ENCODE assay signal across 8 cellular contexts in the genomic region with DNA sequence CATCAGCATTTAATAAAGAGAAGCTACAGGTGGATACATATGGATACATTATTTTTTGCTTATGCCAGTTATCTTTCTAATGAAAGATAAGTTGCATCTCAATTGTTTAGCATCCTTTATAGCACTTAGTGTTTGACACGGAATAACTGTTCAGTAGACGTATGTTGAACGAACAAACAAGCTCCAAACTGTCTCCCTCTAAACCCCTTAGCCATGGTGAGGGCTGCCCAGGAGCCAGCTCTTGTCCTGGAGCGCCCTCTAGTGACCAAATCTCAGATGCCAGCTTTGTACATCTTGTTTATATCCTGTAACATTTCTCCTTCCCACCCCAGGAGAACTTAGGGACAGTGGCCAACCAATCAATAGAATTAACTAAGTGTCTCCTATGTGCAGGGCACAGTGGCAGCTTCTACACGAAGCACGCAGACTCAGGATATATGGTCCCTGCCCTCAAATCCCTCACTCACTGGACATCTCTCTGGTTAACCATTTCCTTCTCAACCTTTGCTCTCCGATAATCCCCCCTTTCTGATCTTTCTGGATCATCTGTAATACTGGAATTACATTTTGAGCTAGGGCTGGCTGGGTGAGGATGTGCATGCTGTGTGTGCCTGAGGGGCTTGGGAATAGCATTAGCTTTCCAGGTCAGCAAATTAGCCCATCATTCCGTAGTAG. TPM values are rescaled to one million over a fixed set of nuclear protein-coding genes. Genes with fewer than 3 reads are reported as not detected.
DNase-seq lines count a peak whose midpoint lies in the region; ATAC-seq and TF ChIP-seq lines count a peak whose summit lies in the region.

No MANE protein-coding gene starts in this region.

- H3K27ac Mint-ChIP-seq in nephron = no peak overlapping the region
- H3K27ac Mint-ChIP-seq in stimulated activated naive B cell treated with anti-CD40 and anti-IgM and Interleukin-4, amounts not matched to agents 10 μg/mL and 1 μg/mL and 100 μg/mL, for 72 hours = no peak overlapping the region

- no peaks in the 10 kb centered on the region for H4K20me1 ChIP-seq in OCI-LY7 (ENCODE audit: insufficient read depth, low read length)

- peak; percentile 74 for ATAC-seq in esophagus mucosa
- peak; percentile 92 to 94 for ATAC-seq in stimulated activated naive B cell treated with anti-CD40 and anti-IgM and Interleukin-4, amounts not matched to agents 10 μg/mL and 1 μg/mL and 100 μg/mL, for 72 hours (replicated peaks)
- ATAC-seq in HG02938 (IDR thresholded peaks at IDR 0.05; ENCODE audit: unreplicated experiment) = no peak

- POLR2A ChIA-PET in OCI-LY7 (lab: Charles Lee) = interaction anchor here (0.5 to 1.4 kb wide), 4 partner anchors 35 to 671 kb away, joined by 3 to 4 read pairs (median 4); no protein-coding TSS in a partner anchor

- peak; percentile 97 for TF ChIP-seq CTCF in OCI-LY7 (conservative IDR thresholded peaks at IDR 0.05; ENCODE audit: low read length)
- TF ChIP-seq CTCF in nephron (IDR thresholded peaks at IDR 0.05; ENCODE audit: unreplicated experiment in 3 of 3) = peak; percentile 92 to 94 (median 94)

- CTCF ChIA-PET in OCI-LY7 (lab: Charles Lee; ENCODE audit: unreplicated experiment) = interaction anchor here (1.0 to 1.7 kb wide), 8 partner anchors 31 to 294 kb away, joined by 3 to 9 read pairs (median 5); no protein-coding TSS in a partner anchor

- no peaks in the 10 kb centered on the region for H3K36me3 Mint-ChIP-seq in nephron (ENCODE audit: low read depth)
- H3K36me3 Mint-ChIP-seq in stimulated activated naive B cell treated with anti-CD40 and anti-IgM and Interleukin-4, amounts not matched to agents 10 μg/mL and 1 μg/mL and 100 μg/mL, for 72 hours = no peaks in the 10 kb centered on the region

- no peaks in the 10 kb centered on the region for H3K36me3 ChIP-seq in OCI-LY7 (ENCODE audit: insufficient read depth, low read length)

- in situ Hi-C loops in G401 (cut with HindIII; ENCODE audit: low sequenced_read_pairs) = no loop called here

- no peaks in the 10 kb centered on the region for H3K9me3 ChIP-seq in OCI-LY7 (ENCODE audit: low read length)

- BruUV-seq in OCI-LY7 (replicated peaks; lab: Mats Ljungman, UMichigan) = no TSS peak

- DNase-seq in G401 (ENCODE audit: low spot score) (peak; percentile 93), KG1 (lab: John Stamatoyannopoulos, UW) (peak; percentile 68), OCI-LY7 (ENCODE audit: low spot score) (peak; percentile 77)
- peak; percentile 77 for DNase-seq in activated CD8-positive, alpha-beta memory T cell treated with anti-CD3 and anti-CD28 coated beads, Interleukin-2, amount 50 U/mL, for 4 hours
- peak; percentile 54 for DNase-seq in stimulated activated naive B cell treated with anti-CD40 and anti-IgM and Interleukin-4, amounts not matched to agents 10 μg/mL and 1 μg/mL and 100 μg/mL, for 72 hours

- no peak overlapping the region for H3K4me2 ChIP-seq in OCI-LY7 (ENCODE audit: low read length)

- H2AFZ ChIP-seq in OCI-LY7 (ENCODE audit: low read length) = no peak overlapping the region

- H3K4me1 Mint-ChIP-seq in nephron = no peaks in the 10 kb centered on the region
- no peaks in the 10 kb centered on the region for H3K4me1 Mint-ChIP-seq in stimulated activated naive B cell treated with anti-CD40 and anti-IgM and Interleukin-4, amounts not matched to agents 10 μg/mL and 1 μg/mL and 100 μg/mL, for 72 hours

- no peaks in the 10 kb centered on the region for H3K79me2 ChIP-seq in OCI-LY7 (ENCODE audit: insufficient read depth, low read depth, low read length)

- H3K9me2 ChIP-seq in OCI-LY7 (ENCODE audit: insufficient read depth, low read length) = no peaks in the 10 kb centered on the region

- H3K9me3 Mint-ChIP-seq in nephron = no peaks in the 10 kb centered on the region
- no peaks in the 10 kb centered on the region for H3K9me3 Mint-ChIP-seq in stimulated activated naive B cell treated with anti-CD40 and anti-IgM and Interleukin-4, amounts not matched to agents 10 μg/mL and 1 μg/mL and 100 μg/mL, for 72 hours

- peaks cover 28% of the 10 kb centered on the region for H3K27me3 Mint-ChIP-seq in nephron (ENCODE audit: low read depth)
- peaks cover 0 to 4% of the 10 kb centered on the region in 2 donors for H3K27me3 Mint-ChIP-seq in stimulated activated naive B cell treated with anti-CD40 and anti-IgM and Interleukin-4, amounts not matched to agents 10 μg/mL and 1 μg/mL and 100 μg/mL, for 72 hours

- H3K4me3 ChIP-seq in OCI-LY7 (ENCODE audit: low read depth, low read length, poor library complexity, severe bottlenecking) = no peak overlapping the region

- no peaks in the 10 kb centered on the region for H3K4me1 ChIP-seq in OCI-LY7 (ENCODE audit: insufficient read depth, low read length, poor library complexity, severe bottlenecking)

- no peak overlapping the region for H3K4me3 Mint-ChIP-seq in nephron
- no peak overlapping the region for H3K4me3 Mint-ChIP-seq in stimulated activated naive B cell treated with anti-CD40 and anti-IgM and Interleukin-4, amounts not matched to agents 10 μg/mL and 1 μg/mL and 100 μg/mL, for 72 hours

- H3K27ac ChIP-seq in OCI-LY7 (ENCODE audit: low read depth, low read length, poor library complexity, severe bottlenecking) = no peak overlapping the region

- intact Hi-C loops in OCI-LY7 (cut with micrococcal nuclease; ENCODE audit: unreplicated experiment) = loop anchor here (2.0 kb wide), 4 partner anchors 29 to 299 kb away; no protein-coding TSS in a partner anchor

RNA-seq across cellular contexts. Expression of a gene that starts 22.9 kb away (rescaled TPM):
- not detected in 2 replicates for total RNA-seq in G401 (2014; rRNA removed; shearing (Covaris generic))
- not detected in 2 replicates for total RNA-seq in OCI-LY7 (2014; rRNA removed; shearing (Covaris generic))
- total RNA-seq in OCI-LY7 (2022) = not detected in 2 replicates
- not detected for total RNA-seq in esophagus mucosa

RNA-seq across cellular contexts. Expression of a gene that starts 45.1 kb away (rescaled TPM):
- not detected in 2 replicates for total RNA-seq in G401 (2014; rRNA removed; shearing (Covaris generic))
- not detected in 2 replicates for total RNA-seq in OCI-LY7 (2014; rRNA removed; shearing (Covaris generic))
- total RNA-seq in OCI-LY7 (2022) = not detected in 2 replicates
- 0.20 TPM for total RNA-seq in esophagus mucosa
